In the genomic region with DNA sequence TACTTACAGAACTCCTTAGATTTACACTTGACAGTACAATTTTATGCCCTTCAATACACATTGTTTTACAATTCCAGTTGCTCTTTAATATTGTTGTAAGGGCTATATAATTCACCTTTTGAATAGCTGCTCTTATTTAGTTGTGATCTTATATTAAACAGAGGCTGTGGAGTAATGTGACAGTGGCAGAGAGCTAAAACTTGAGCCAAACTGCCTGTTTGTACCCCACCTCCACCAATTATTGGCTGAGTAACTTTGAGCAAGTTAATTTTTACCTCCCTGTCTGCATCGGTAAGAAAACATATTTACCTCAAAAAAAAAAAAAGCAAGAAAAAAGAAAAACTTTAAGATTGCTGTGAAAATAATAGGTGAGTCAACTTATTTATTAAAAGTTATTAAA, we compare ENCODE assay signal across 10 cellular contexts. TPM values are rescaled to one million over a fixed set of nuclear protein-coding genes. Genes with fewer than 3 reads are reported as not detected.
A peak's percentile ranks its signal among the peaks of the same experiment; 100 is the strongest.
DNase-seq lines count a peak whose midpoint lies in the region; TF ChIP-seq lines count a peak whose summit lies in the region.
"Had no signal": no experiment of that assay in that cellular context is flagged by ENCODE, and none has a peak within 500 bp of the region (broad histone marks: within the 10 kb centered on the region; RNA-seq: fewer than 3 reads in every experiment).

No MANE protein-coding gene starts in this region.

- no peak overlapping the region for H4K91ac ChIP-seq in neuronal stem cell (ENCODE audit: low read depth, low read length, poor library complexity)

- no peak for DNase-seq in Calu3
- no peak for DNase-seq in NT2/D1 (ENCODE audit: low read depth, low spot score)
- no peak for DNase-seq in neural progenitor cell (ENCODE audit: low spot score)
- DNase-seq in prostate gland (ENCODE audit: low spot score), result no peak
- no peak for DNase-seq in cerebellar cortex (ENCODE audit: low spot score)
- DNase-seq in HT-29 (ENCODE audit: low spot score), result no peak
- DNase-seq in neuronal stem cell (ENCODE audit: low spot score), result no peak
- DNase-seq: NCI-H1105 treated with DMSO at 0.1 percent for 48 hours; stimulated activated CD4-positive, alpha-beta T cell treated with anti-CD3 and anti-CD28 coated beads, Interleukin-12 subunit alpha, Interleukin-12 subunit beta, amount 100 ng/mL, for 4 hours had no signal

- TSS peak; percentile 22 for BruUV-seq in Calu3 (replicated peaks; lab: Mats Ljungman, UMichigan)

- no peak overlapping the region for H2BK12ac ChIP-seq in neuronal stem cell (ENCODE audit: low read length)

- H3K27ac ChIP-seq in neural progenitor cell (no peak overlapping the region), prostate gland (peak overlapping the region in 1 of 2 donors; percentile 98), neuronal stem cell (replicated peaks; ENCODE audit: low read length) (no peak overlapping the region)

- H3K9ac ChIP-seq in NT2/D1 (ENCODE audit: insufficient read length, low read depth) (no peak overlapping the region), endocrine pancreas (ENCODE audit: control insufficient read depth, insufficient read depth, low read length) (no peak overlapping the region), neural progenitor cell (no peak overlapping the region), neuronal stem cell (ENCODE audit: low read depth, low read length, poor library complexity) (no peak overlapping the region)

- no peak overlapping the region for H2AK5ac ChIP-seq in neuronal stem cell (ENCODE audit: low read depth, low read length)

- H3K27ac Mint-ChIP-seq in Calu3 (ENCODE audit: unreplicated experiment) (peak overlapping the region; percentile 98), neural progenitor cell (no peak overlapping the region)

- H4K8ac ChIP-seq in neuronal stem cell (ENCODE audit: low read depth, low read length), result no peak overlapping the region

- H2BK120ac ChIP-seq in neuronal stem cell (ENCODE audit: low read depth, low read length), result no peak overlapping the region

- H3F3A ChIP-seq in neural progenitor cell (ENCODE audit: low read depth), result peaks cover 9% of the 10 kb centered on the region

- CTCF ChIA-PET in Calu3 (lab: Charles Lee), result interaction anchor here (0.6 to 2.0 kb wide), 4 partner anchors 18 to 175 kb away, joined by 3 to 5 read pairs (median 4); a partner anchor contains a TSS

- peaks cover 57% of the 10 kb centered on the region for H4K20me1 ChIP-seq in neural progenitor cell (ENCODE audit: low read depth)

- H3K27me3 ChIP-seq in NT2/D1 (ENCODE audit: insufficient read depth, insufficient read length) (no peaks in the 10 kb centered on the region), endocrine pancreas (ENCODE audit: control insufficient read depth, insufficient read depth, low read length) (no peaks in the 10 kb centered on the region), neural progenitor cell (no peaks in the 10 kb centered on the region), prostate gland (replicated peaks; ENCODE audit: insufficient read depth) (no peaks in the 10 kb centered on the region), neuronal stem cell (ENCODE audit: control insufficient read depth in 3 of 3, insufficient read depth in 3 of 3, low read depth in 1 of 3, low read length in 3 of 3) (peaks cover 0 to 8% (median 0%) of the 10 kb centered on the region in 3 experiments)

- H3K4me2 ChIP-seq in neural progenitor cell (peak overlapping the region; percentile 83), neuronal stem cell (ENCODE audit: insufficient read depth, low read length, poor library complexity, severe bottlenecking) (no peak overlapping the region)

- TF ChIP-seq POLR2A in prostate gland (IDR thresholded peaks at IDR 0.05), result no peak

- peaks cover 22% of the 10 kb centered on the region for H3K36me3 Mint-ChIP-seq in Calu3 (ENCODE audit: insufficient read depth, unreplicated experiment)
- peaks cover 13% of the 10 kb centered on the region for H3K36me3 Mint-ChIP-seq in neural progenitor cell

- H2BK5ac ChIP-seq in neuronal stem cell (ENCODE audit: low read length), result no peak overlapping the region

- peak overlapping the region; percentile 94 for H3K4me3 Mint-ChIP-seq in Calu3 (ENCODE audit: low read depth, unreplicated experiment)
- peak overlapping the region; percentile 91 for H3K4me3 Mint-ChIP-seq in neural progenitor cell

- WGBS in prostate gland, result 9% methylated on average over 1 of the region's 1 CpG
- no CpG with 5 or more reads among the region's 1 CpG for whole genome bisulfite sequencing in neuronal stem cell (ENCODE audit: extremely low coverage in 2 of 2, insufficient read length in 2 of 2, insufficient replicate concordance in 1 of 2), 2 donors

- peak overlapping the region; percentile 88 for H3K4me3 ChIP-seq in NT2/D1 (ENCODE audit: insufficient read length, low read depth)
- peak overlapping the region; percentile 99 for H3K4me3 ChIP-seq in endocrine pancreas (ENCODE audit: control insufficient read depth, insufficient read depth, low read length)
- peak overlapping the region; percentile 85 for H3K4me3 ChIP-seq in neural progenitor cell
- peak overlapping the region in 1 of 2 donors; percentile 88 for H3K4me3 ChIP-seq in prostate gland
- H3K4me3 ChIP-seq in neuronal stem cell (ENCODE audit: low read length in 2 of 2), result peak overlapping the region in 1 of 2 donors; percentile 71

- H3K79me1 ChIP-seq in neuronal stem cell (ENCODE audit: low read depth, low read length), result no peaks in the 10 kb centered on the region

- H3K4me1 ChIP-seq in NT2/D1 (ENCODE audit: insufficient read depth, insufficient read length) (no peaks in the 10 kb centered on the region), endocrine pancreas (ENCODE audit: control insufficient read depth, insufficient read depth, low read length) (peaks cover 17% of the 10 kb centered on the region), neural progenitor cell (peaks cover 19% of the 10 kb centered on the region), prostate gland (replicated peaks) (no peaks in the 10 kb centered on the region), neuronal stem cell (ENCODE audit: control insufficient read depth in 2 of 2, insufficient read depth in 1 of 2, low read depth in 1 of 2, low read length in 2 of 2) (no peaks in the 10 kb centered on the region)

- H3K9me3 Mint-ChIP-seq in Calu3 (ENCODE audit: low read depth, unreplicated experiment) (peaks cover 3% of the 10 kb centered on the region), neural progenitor cell (no peaks in the 10 kb centered on the region)

- no peak overlapping the region for H3K23ac ChIP-seq in neuronal stem cell (ENCODE audit: low read depth, low read length, poor library complexity)

- H2AFZ ChIP-seq in neural progenitor cell (replicated peaks) (no peak overlapping the region), neuronal stem cell (ENCODE audit: low read length) (no peak overlapping the region)

- H3K4me1 Mint-ChIP-seq in Calu3 (ENCODE audit: low read depth, unreplicated experiment) (peaks cover 37% of the 10 kb centered on the region), neural progenitor cell (peaks cover 20% of the 10 kb centered on the region)

- no peak overlapping the region for H2BK15ac ChIP-seq in neuronal stem cell (ENCODE audit: low read length)

- H3K9me3 ChIP-seq in NT2/D1 (ENCODE audit: insufficient read depth, low read length), result no peaks in the 10 kb centered on the region
- no peaks in the 10 kb centered on the region for H3K9me3 ChIP-seq in endocrine pancreas (ENCODE audit: control insufficient read depth, low read length)
- no peaks in the 10 kb centered on the region for H3K9me3 ChIP-seq in neural progenitor cell (ENCODE audit: low read depth)
- H3K9me3 ChIP-seq in prostate gland, result no peaks in the 10 kb centered on the region
- peaks cover 0 to 4% of the 10 kb centered on the region in 2 donors for H3K9me3 ChIP-seq in neuronal stem cell (replicated peaks in 1 of 2; ENCODE audit: control insufficient read depth in 2 of 2, insufficient read depth in 1 of 2, low read depth in 1 of 2, low read length in 2 of 2)

- intact Hi-C loops in Calu3 (cut with micrococcal nuclease; ENCODE audit: unreplicated experiment) (no loop called here), prostate gland (cut with DNase I) (loop anchor here (5.0 to 10.0 kb wide), 3 partner anchors 106 to 217 kb away; a partner anchor contains a TSS)

- H3K79me2 ChIP-seq in neural progenitor cell (ENCODE audit: low read depth), result peaks cover 67% of the 10 kb centered on the region

- H3K4ac ChIP-seq in neuronal stem cell (ENCODE audit: low read length), result no peak overlapping the region

- H3K36me3 ChIP-seq in NT2/D1 (ENCODE audit: insufficient read depth, insufficient read length, low read length), result peaks cover 27% of the 10 kb centered on the region
- no peaks in the 10 kb centered on the region for H3K36me3 ChIP-seq in endocrine pancreas (ENCODE audit: control insufficient read depth, insufficient read depth, low read length)
- no peaks in the 10 kb centered on the region for H3K36me3 ChIP-seq in neural progenitor cell
- no peaks in the 10 kb centered on the region for H3K36me3 ChIP-seq in prostate gland
- peaks cover 0 to 40% of the 10 kb centered on the region in 2 donors for H3K36me3 ChIP-seq in neuronal stem cell (replicated peaks in 1 of 2; ENCODE audit: control insufficient read depth in 2 of 2, insufficient read depth in 2 of 2, low read length in 2 of 2)

- TF ChIP-seq CTCF in Calu3 (IDR thresholded peaks at IDR 0.05; ENCODE audit: unreplicated experiment) (no peak), neural progenitor cell (IDR thresholded peaks at IDR 0.05) (no peak), prostate gland (IDR thresholded peaks at IDR 0.05) (no peak)

- H3K27me3 Mint-ChIP-seq in Calu3 (ENCODE audit: unreplicated experiment) (peaks cover under 1% of the 10 kb centered on the region), neural progenitor cell (ENCODE audit: insufficient read depth, low read depth) (no peaks in the 10 kb centered on the region)

- H3K18ac ChIP-seq in neuronal stem cell (ENCODE audit: low read length), result no peak overlapping the region

- H3K14ac ChIP-seq in neuronal stem cell (ENCODE audit: low read length), result no peak overlapping the region

RNA-seq across cellular contexts. Expression of a gene that starts 1.6 kb away (rescaled TPM):
- total RNA-seq in Calu3 (2022) (143 and 148 TPM in 2 replicates), neural progenitor cell (ENCODE audit: low replicate concordance) (22.0 and 34.8 TPM in 2 replicates), prostate gland (10 to 100 TPM; 50.4 to 54.0 TPM)
- 17.1 and 22.2 TPM in 2 replicates for total RNA-seq in HT-29 (2014; rRNA removed; shearing (Covaris generic))
- 236 TPM for polyA plus RNA-seq in neuronal stem cell (2013, experiment 1 of 2)
- 248 TPM for polyA plus RNA-seq in neuronal stem cell (2013, experiment 2 of 2)

RNA-seq across cellular contexts. Expression of a gene that starts 56.9 kb away (rescaled TPM):
- not detected in 2 replicates for total RNA-seq in Calu3 (2022)
- total RNA-seq in neural progenitor cell (ENCODE audit: low replicate concordance), result not detected in 2 replicates
- total RNA-seq in prostate gland, result 1 to 10 TPM in 1 of 2 donors, not detected in 1; 1.5 TPM
- total RNA-seq in HT-29 (2014; rRNA removed; shearing (Covaris generic)), result not detected in 2 replicates
- polyA plus RNA-seq in neuronal stem cell (2013, experiment 1 of 2), result not detected
- polyA plus RNA-seq in neuronal stem cell (2013, experiment 2 of 2), result not detected
